26 cellular contexts compared by ENCODE assay signal in genomic region chr15:98917417-98917816, GRCh38.
"Had no signal": no experiment of that assay in that cellular context is flagged by ENCODE, and none has a peak within 500 bp of the region (broad histone marks: within the 10 kb centered on the region; RNA-seq: fewer than 3 reads in every experiment).

No MANE protein-coding gene starts in this region.

- H2AFZ ChIP-seq: neural progenitor cell had no signal

- H3K27me3 ChIP-seq: neural progenitor cell, ovary, sigmoid colon, spleen, transverse colon, upper lobe of left lung, vagina had no signal

- H3K9ac ChIP-seq: neural progenitor cell had no signal

- H3K4me2 ChIP-seq: neural progenitor cell had no signal

- FAIRE-seq: islet of Langerhans, small intestine had no signal

- ATAC-seq: natural killer cell; right cardiac atrium; stimulated activated memory B cell treated with anti-CD40 and anti-IgM and Interleukin-4, amounts not matched to agents 10 μg/mL and 1 μg/mL and 100 μg/mL, for 72 hours; stimulated activated naive CD8-positive, alpha-beta T cell treated with anti-CD3 and anti-CD28 coated beads, Interleukin-15, amount 100 ng/mL, for 72 hours had no signal

- H3K9me3 Mint-ChIP-seq: immature natural killer cell; mesothelial cell of epicardium; naive B cell; natural killer cell; nephron progenitor cell; neural progenitor cell; stimulated activated memory B cell treated with anti-CD40 and anti-IgM and Interleukin-4, amounts not matched to agents 10 μg/mL and 1 μg/mL and 100 μg/mL, for 72 hours; stimulated activated naive CD8-positive, alpha-beta T cell treated with anti-CD3 and anti-CD28 coated beads, Interleukin-15, amount 100 ng/mL, for 72 hours had no signal

- H3K27ac Mint-ChIP-seq: immature natural killer cell; mesothelial cell of epicardium; natural killer cell; nephron progenitor cell; neural progenitor cell; stimulated activated memory B cell treated with anti-CD40 and anti-IgM and Interleukin-4, amounts not matched to agents 10 μg/mL and 1 μg/mL and 100 μg/mL, for 72 hours; stimulated activated naive CD8-positive, alpha-beta T cell treated with anti-CD3 and anti-CD28 coated beads, Interleukin-15, amount 100 ng/mL, for 72 hours had no signal

- H3K27me3 Mint-ChIP-seq: naive B cell; progenitor cell of endocrine pancreas; stimulated activated memory B cell treated with anti-CD40 and anti-IgM and Interleukin-4, amounts not matched to agents 10 μg/mL and 1 μg/mL and 100 μg/mL, for 72 hours; stimulated activated naive CD8-positive, alpha-beta T cell treated with anti-CD3 and anti-CD28 coated beads, Interleukin-15, amount 100 ng/mL, for 72 hours had no signal

- H3K9me3 ChIP-seq: left ventricle myocardium inferior, ovary, sigmoid colon, spleen, transverse colon, upper lobe of left lung, vagina had no signal

- H3K27ac ChIP-seq: left ventricle myocardium inferior, neural progenitor cell, ovary, sigmoid colon, spleen, transverse colon, upper lobe of left lung, vagina had no signal

- H3K4me1 ChIP-seq: neural progenitor cell had no signal

- H3K36me3 ChIP-seq: neural progenitor cell, ovary had no signal

- H3K4me3 Mint-ChIP-seq: immature natural killer cell; mesothelial cell of epicardium; naive B cell; natural killer cell; nephron progenitor cell; neural progenitor cell; stimulated activated memory B cell treated with anti-CD40 and anti-IgM and Interleukin-4, amounts not matched to agents 10 μg/mL and 1 μg/mL and 100 μg/mL, for 72 hours; stimulated activated naive CD8-positive, alpha-beta T cell treated with anti-CD3 and anti-CD28 coated beads, Interleukin-15, amount 100 ng/mL, for 72 hours had no signal

- DNase-seq: hypothalamus; immature natural killer cell; left ventricle myocardium inferior; mesendoderm; naive B cell; natural killer cell; nephron progenitor cell; ovary; retina; right cardiac atrium; small intestine; spleen; stimulated activated CD4-positive, alpha-beta T cell treated with anti-CD3 and anti-CD28 coated beads, Interleukin-4, amount 100 ng/mL, for 24 hours; stimulated activated naive CD4-positive, alpha-beta T cell treated with Interleukin-2 at 50 U/mL for 16 hours; stimulated activated naive CD8-positive, alpha-beta T cell treated with anti-CD3 and anti-CD28 coated beads, Interleukin-15, amount 100 ng/mL, for 72 hours; substantia nigra; transverse colon had no signal

- H3K4me3 ChIP-seq: left ventricle myocardium inferior, lung, neural progenitor cell, ovary, sigmoid colon, spleen, transverse colon, upper lobe of left lung, vagina had no signal
